23 cellular contexts compared by ENCODE assay signal in genomic region chr9:101247297-101247696, GRCh38.
A peak's percentile ranks its signal among the peaks of the same experiment; 100 is the strongest.
DNase-seq lines count a peak whose midpoint lies in the region; ATAC-seq, FAIRE-seq and TF ChIP-seq lines count a peak whose summit lies in the region.
"Had no signal": no experiment of that assay in that cellular context is flagged by ENCODE, and none has a peak within 500 bp of the region (broad histone marks: within the 10 kb centered on the region; RNA-seq: fewer than 3 reads in every experiment).

No MANE protein-coding gene starts in this region.

- peak; percentile 68 for FAIRE-seq in bronchial epithelial cell (lab: Jason Lieb, UNC)
- FAIRE-seq: A204.1, D721Med, GM12891, GM18507 had no signal

- H3K4me3 ChIP-seq in GM12865 (ENCODE audit: low read depth, low read length) (no peak overlapping the region), bronchial epithelial cell (ENCODE audit: low read depth, low read length) (no peak overlapping the region)
- H3K4me3 ChIP-seq: BLaER1 treated with 17β-estradiol and CSF1 and Interleukin-3, amounts not matched to agents 10 nM and 100 nM; GM23338 had no signal

- peak; percentile 5 for DNase-seq in GM12865 (ENCODE audit: low read depth)
- DNase-seq in MV-4-11 (lab: John Stamatoyannopoulos, UW), result peak; percentile 12
- DNase-seq in bronchial epithelial cell (ENCODE audit: low read depth), result no peak
- DNase-seq in middle frontal gyrus (ENCODE audit: extremely low spot score, low spot score), result no peak
- no peak for DNase-seq in T-helper 1 cell
- DNase-seq: AML-193; BE2C; CD4-positive, alpha-beta T cell; CD8-positive, alpha-beta memory T cell; DMS 273 treated with DMSO at 0.1 percent for 48 hours; DMS79; EL; GDM1; H9 had no signal

- no peaks in the 10 kb centered on the region for H3K27me3 ChIP-seq in bronchial epithelial cell (ENCODE audit: control insufficient read depth, insufficient read depth, low read length)
- H3K27me3 ChIP-seq: BE2C; BLaER1 treated with 17β-estradiol and CSF1 and Interleukin-3, amounts not matched to agents 10 nM and 100 nM had no signal

- no peaks in the 10 kb centered on the region for H3K36me3 ChIP-seq in bronchial epithelial cell (ENCODE audit: control insufficient read depth, insufficient read depth, low read length)
- H3K36me3 ChIP-seq: BE2C; BLaER1 treated with 17β-estradiol and CSF1 and Interleukin-3, amounts not matched to agents 10 nM and 100 nM had no signal

- TF ChIP-seq CTCF in GM12865 (IDR thresholded peaks at IDR 0.05; ENCODE audit: insufficient read depth, low read depth, low read length, missing control alignments) (no peak), bronchial epithelial cell (IDR thresholded peaks at IDR 0.05; ENCODE audit: insufficient read depth, low read length, severe bottlenecking) (no peak)

- ATAC-seq in HG03432 (IDR thresholded peaks at IDR 0.05; ENCODE audit: unreplicated experiment), result peak; percentile 46
- no peak for ATAC-seq in HG02885 (IDR thresholded peaks at IDR 0.05; ENCODE audit: poor library complexity, unreplicated experiment)
- ATAC-seq: GM23338, HCT116 had no signal

Comparison
In these comparisons a context has a peak if more than half of its experiments do, and no peak if none do; other contexts are left out.
1. DNase-seq: peak in GM12865 (single experiment) and MV-4-11 (single experiment); none in bronchial epithelial cell (single experiment), middle frontal gyrus (single experiment) and T-helper 1 cell (0 of 5).